Comparison of ENCODE assay signal across 18 cellular contexts in genomic region chr5:78568676-78569075, GRCh38.
DNase-seq lines count a peak whose midpoint lies in the region; ATAC-seq and TF ChIP-seq lines count a peak whose summit lies in the region.
"Had no signal": no experiment of that assay in that cellular context is flagged by ENCODE, and none has a peak within 500 bp of the region (broad histone marks: within the 10 kb centered on the region; RNA-seq: fewer than 3 reads in every experiment).

No MANE protein-coding gene starts in this region.

- peak overlapping the region; percentile 90 for H3K27ac Mint-ChIP-seq in chondrocyte (ENCODE audit: unreplicated experiment)
- no peak overlapping the region for H3K27ac Mint-ChIP-seq in naive thymus-derived CD8-positive, alpha-beta T cell
- H3K27ac Mint-ChIP-seq in activated naive CD8-positive, alpha-beta T cell treated with anti-CD3 and anti-CD28 coated beads for 36 hours: no peak overlapping the region

- H3K36me3 ChIP-seq in KMS-11 (ENCODE audit: insufficient read depth) (no peaks in the 10 kb centered on the region), muscle layer of colon (ENCODE audit: insufficient read depth, low read length) (no peaks in the 10 kb centered on the region), thoracic aorta (no peaks in the 10 kb centered on the region)

- H3K36me3 Mint-ChIP-seq in chondrocyte (ENCODE audit: low read depth): peaks cover 2% of the 10 kb centered on the region
- H3K36me3 Mint-ChIP-seq in naive thymus-derived CD8-positive, alpha-beta T cell: no peaks in the 10 kb centered on the region
- no peaks in the 10 kb centered on the region for H3K36me3 Mint-ChIP-seq in activated naive CD8-positive, alpha-beta T cell treated with anti-CD3 and anti-CD28 coated beads for 36 hours
- H3K36me3 Mint-ChIP-seq: CD8-positive, alpha-beta memory T cell had no signal

- peaks cover 5% of the 10 kb centered on the region for H3K9me3 Mint-ChIP-seq in chondrocyte (ENCODE audit: low read depth)
- peaks cover 0 to 5% (median 0%) of the 10 kb centered on the region in 9 donors for H3K9me3 Mint-ChIP-seq in naive thymus-derived CD8-positive, alpha-beta T cell
- H3K9me3 Mint-ChIP-seq in activated naive CD8-positive, alpha-beta T cell treated with anti-CD3 and anti-CD28 coated beads for 36 hours: peaks cover 1% of the 10 kb centered on the region

- H3K4me2 ChIP-seq in KMS-11: peak overlapping the region; percentile 74

- POLR2A ChIA-PET in naive thymus-derived CD8-positive, alpha-beta T cell (lab: Charles Lee): no interaction called here

- peak overlapping the region; percentile 88 for H3K27ac ChIP-seq in KMS-11
- H3K27ac ChIP-seq in muscle layer of colon (ENCODE audit: low read depth, low read length): peak overlapping the region; percentile 7
- peak overlapping the region; percentile 2 to 31 for H3K27ac ChIP-seq in thoracic aorta
- H3K27ac ChIP-seq: VCaP had no signal

- no peaks in the 10 kb centered on the region; the same call in 1 of the 2 replicates for H3K79me2 ChIP-seq in KMS-11 (ENCODE audit: insufficient read depth, low read depth)

- TF ChIP-seq CTCF in KMS-11 (conservative IDR thresholded peaks at IDR 0.05; ENCODE audit: low read depth, low read length): no peak
- TF ChIP-seq CTCF in chondrocyte (IDR thresholded peaks at IDR 0.05): no peak
- no peak for TF ChIP-seq CTCF in thoracic aorta (IDR thresholded peaks at IDR 0.05)
- TF ChIP-seq CTCF in omental fat pad (IDR thresholded peaks at IDR 0.05): no peak

- H3K4me3 ChIP-seq in KMS-11 (IDR thresholded peaks at IDR 0.05; ENCODE audit: insufficient read depth, low read depth, low read length): no peak overlapping the region
- H3K4me3 ChIP-seq in muscle layer of colon (ENCODE audit: low read depth in 1 of 2, low read length in 2 of 2): no peak overlapping the region
- no peak overlapping the region for H3K4me3 ChIP-seq in thoracic aorta

- H3K27me3 Mint-ChIP-seq in chondrocyte (ENCODE audit: low read depth): no peaks in the 10 kb centered on the region
- H3K27me3 Mint-ChIP-seq in naive thymus-derived CD8-positive, alpha-beta T cell: peaks cover 0 to 7% (median 0%) of the 10 kb centered on the region in 5 donors
- no peaks in the 10 kb centered on the region for H3K27me3 Mint-ChIP-seq in activated naive CD8-positive, alpha-beta T cell treated with anti-CD3 and anti-CD28 coated beads for 36 hours

- no peak for DNase-seq in chondrocyte (ENCODE audit: low spot score)
- DNase-seq in thoracic aorta (ENCODE audit: low spot score): no peak
- no peak for DNase-seq in SHP77 treated with DMSO at 0.1 percent for 48 hours (lab: John Stamatoyannopoulos, UW)
- no peak for DNase-seq in naive thymus-derived CD8-positive, alpha-beta T cell
- no peak for DNase-seq in omental fat pad (ENCODE audit: low spot score)
- DNase-seq in activated naive CD8-positive, alpha-beta T cell treated with anti-CD3 and anti-CD28 coated beads for 36 hours: no peak
- DNase-seq: activated CD4-positive, alpha-beta T cell treated with anti-CD3 and anti-CD28 coated beads, Interleukin-2, amount 50 U/mL, for 4 hours; CD8-positive, alpha-beta memory T cell; foreskin fibroblast; GOT3; Karpas-422; kidney; NCI-H1092; Right ventricle myocardium superior; T-helper 1 cell had no signal

- H3K27me3 ChIP-seq in KMS-11 (ENCODE audit: insufficient read depth, low read depth): no peaks in the 10 kb centered on the region
- no peaks in the 10 kb centered on the region for H3K27me3 ChIP-seq in muscle layer of colon (ENCODE audit: control insufficient read depth in 1 of 2, insufficient read depth in 2 of 2, low read length in 2 of 2)
- no peaks in the 10 kb centered on the region for H3K27me3 ChIP-seq in thoracic aorta (replicated peaks; ENCODE audit: insufficient read depth)

- H4K20me1 ChIP-seq in KMS-11 (ENCODE audit: insufficient read depth): no peaks in the 10 kb centered on the region

- H3K4me3 Mint-ChIP-seq in chondrocyte (ENCODE audit: unreplicated experiment): no peak overlapping the region
- no peak overlapping the region for H3K4me3 Mint-ChIP-seq in naive thymus-derived CD8-positive, alpha-beta T cell
- H3K4me3 Mint-ChIP-seq in activated naive CD8-positive, alpha-beta T cell treated with anti-CD3 and anti-CD28 coated beads for 36 hours: no peak overlapping the region
- H3K4me3 Mint-ChIP-seq: CD8-positive, alpha-beta memory T cell had no signal

- H3K9ac ChIP-seq in KMS-11 (peak overlapping the region; percentile 41), muscle layer of colon (ENCODE audit: low read length) (no peak overlapping the region)

- ATAC-seq in thoracic aorta (ENCODE audit: insufficient number of reproducible peaks, low FRiP score, low read depth): no peak
- no peak for ATAC-seq in naive thymus-derived CD8-positive, alpha-beta T cell
- ATAC-seq in omental fat pad (ENCODE audit: low FRiP score): no peak

- H3K9me3 ChIP-seq in muscle layer of colon (ENCODE audit: low read length): no peaks in the 10 kb centered on the region
- H3K9me3 ChIP-seq in thoracic aorta: no peaks in the 10 kb centered on the region

- peaks cover 80% of the 10 kb centered on the region for H3K4me1 ChIP-seq in KMS-11 (ENCODE audit: low read depth, poor library complexity, severe bottlenecking)
- H3K4me1 ChIP-seq in muscle layer of colon (ENCODE audit: insufficient read depth, low read length): peaks cover 40% of the 10 kb centered on the region
- H3K4me1 ChIP-seq in thoracic aorta (ENCODE audit: control insufficient read depth in 1 of 2, low read depth in 2 of 2): peaks cover 41 to 61% of the 10 kb centered on the region in 2 donors

- peaks cover 61% of the 10 kb centered on the region for H3K4me1 Mint-ChIP-seq in chondrocyte (ENCODE audit: low read depth)
- H3K4me1 Mint-ChIP-seq in naive thymus-derived CD8-positive, alpha-beta T cell: peaks cover 0 to 14% (median under 1%) of the 10 kb centered on the region in 4 donors
- no peaks in the 10 kb centered on the region for H3K4me1 Mint-ChIP-seq in activated naive CD8-positive, alpha-beta T cell treated with anti-CD3 and anti-CD28 coated beads for 36 hours
- H3K4me1 Mint-ChIP-seq: CD8-positive, alpha-beta memory T cell had no signal

- peak overlapping the region; percentile 31; the same call in 1 of the 2 replicates for H2AFZ ChIP-seq in KMS-11 (ENCODE audit: low read depth)

Comparison
In these comparisons a context has a peak if more than half of its experiments do, and no peak if none do; other contexts are left out.
1. H3K27ac ChIP-seq: peak in every context shown above with its lines; median percentile 88 in KMS-11; 16 in thoracic aorta; 7 in muscle layer of colon.